ENCODE assay signal across 1 cellular context in the genomic region with DNA sequence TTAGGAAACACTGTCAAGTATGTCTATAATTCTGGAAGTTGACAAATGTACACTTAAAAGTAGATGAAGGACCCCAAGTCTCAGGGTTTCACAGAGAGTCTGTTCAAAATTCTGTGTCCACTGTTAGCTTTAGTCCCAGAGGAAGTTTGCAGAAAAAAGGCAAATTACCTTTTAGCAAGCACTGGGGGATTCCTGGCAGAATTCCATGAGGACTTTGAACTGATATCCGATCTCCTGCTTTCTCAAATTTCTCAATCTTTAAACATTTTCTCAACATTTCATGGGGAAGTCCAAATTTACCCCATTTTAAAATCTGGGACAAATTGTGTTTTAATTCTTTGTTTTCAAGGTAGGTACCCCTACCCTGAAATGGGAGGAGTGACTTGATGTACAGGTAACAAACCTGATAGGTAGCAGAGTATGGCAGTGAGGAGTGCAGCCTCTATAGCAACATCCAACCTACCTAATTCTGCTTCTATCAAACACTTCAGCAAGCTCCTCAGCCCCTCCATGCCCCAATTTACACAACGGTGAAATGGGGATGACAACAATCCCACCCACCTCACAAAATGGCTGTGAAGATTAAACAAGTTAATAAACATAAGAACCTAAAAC.
TF ChIP-seq lines count a peak whose summit lies in the region.

No MANE protein-coding gene starts in this region.

TF ChIP-seq in HepG2, 621 proteins besides CTCF, POLR2A, EP300 and RAD21 (continued from another document):
- TF ChIP-seq, protein P1, sequence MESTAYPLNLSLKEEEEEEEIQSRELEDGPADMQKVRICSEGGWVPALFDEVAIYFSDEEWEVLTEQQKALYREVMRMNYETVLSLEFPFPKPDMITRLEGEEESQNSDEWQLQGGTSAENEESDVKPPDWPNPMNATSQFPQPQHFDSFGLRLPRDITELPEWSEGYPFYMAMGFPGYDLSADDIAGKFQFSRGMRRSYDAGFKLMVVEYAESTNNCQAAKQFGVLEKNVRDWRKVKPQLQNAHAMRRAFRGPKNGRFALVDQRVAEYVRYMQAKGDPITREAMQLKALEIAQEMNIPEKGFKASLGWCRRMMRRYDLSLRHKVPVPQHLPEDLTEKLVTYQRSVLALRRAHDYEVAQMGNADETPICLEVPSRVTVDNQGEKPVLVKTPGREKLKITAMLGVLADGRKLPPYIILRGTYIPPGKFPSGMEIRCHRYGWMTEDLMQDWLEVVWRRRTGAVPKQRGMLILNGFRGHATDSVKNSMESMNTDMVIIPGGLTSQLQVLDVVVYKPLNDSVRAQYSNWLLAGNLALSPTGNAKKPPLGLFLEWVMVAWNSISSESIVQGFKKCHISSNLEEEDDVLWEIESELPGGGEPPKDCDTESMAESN (CRISPR knock-in tag; conservative IDR thresholded peaks at IDR 0.05) = no peak
- TF ChIP-seq ZNF768 (CRISPR knock-in tag; IDR thresholded peaks at IDR 0.05) = no peak
- TF ChIP-seq, protein P2, sequence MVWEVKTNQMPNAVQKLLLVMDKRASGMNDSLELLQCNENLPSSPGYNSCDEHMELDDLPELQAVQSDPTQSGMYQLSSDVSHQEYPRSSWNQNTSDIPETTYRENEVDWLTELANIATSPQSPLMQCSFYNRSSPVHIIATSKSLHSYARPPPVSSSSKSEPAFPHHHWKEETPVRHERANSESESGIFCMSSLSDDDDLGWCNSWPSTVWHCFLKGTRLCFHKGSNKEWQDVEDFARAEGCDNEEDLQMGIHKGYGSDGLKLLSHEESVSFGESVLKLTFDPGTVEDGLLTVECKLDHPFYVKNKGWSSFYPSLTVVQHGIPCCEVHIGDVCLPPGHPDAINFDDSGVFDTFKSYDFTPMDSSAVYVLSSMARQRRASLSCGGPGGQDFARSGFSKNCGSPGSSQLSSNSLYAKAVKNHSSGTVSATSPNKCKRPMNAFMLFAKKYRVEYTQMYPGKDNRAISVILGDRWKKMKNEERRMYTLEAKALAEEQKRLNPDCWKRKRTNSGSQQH (CRISPR knock-in tag; IDR thresholded peaks at IDR 0.05; ENCODE audit: low read depth) = no peak
